8 cellular contexts compared by ENCODE assay signal in the genomic region with DNA sequence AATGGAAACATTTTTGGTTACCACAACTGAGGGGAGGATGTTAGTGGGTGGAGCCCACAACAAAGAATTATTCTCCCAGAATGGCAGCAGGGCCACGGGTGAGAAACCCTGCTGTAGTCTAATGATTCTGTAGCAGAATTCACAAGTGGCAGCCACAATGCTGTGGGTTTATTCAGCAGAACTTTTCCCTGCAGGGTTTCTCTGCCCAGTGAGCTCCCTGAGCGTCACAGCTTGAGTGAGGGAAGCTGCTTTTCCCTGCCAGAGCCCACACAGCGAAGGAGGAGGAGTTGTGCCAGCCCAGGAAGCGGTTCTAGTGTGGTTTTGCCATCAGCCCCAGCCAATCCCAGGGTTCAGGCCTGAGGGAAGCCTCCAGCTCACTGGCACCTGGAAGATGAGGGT. TPM values are rescaled to one million over a fixed set of nuclear protein-coding genes. Genes with fewer than 3 reads are reported as not detected.
DNase-seq lines count a peak whose midpoint lies in the region; ATAC-seq and TF ChIP-seq lines count a peak whose summit lies in the region.

No MANE protein-coding gene starts in this region.

- WGBS in heart left ventricle, 4 donors = 40 to 56% (median 50%) methylated on average over 3 to 4 of the region's 4 CpGs

- POLR2A ChIA-PET in activated CD8-positive, alpha-beta T cell treated with anti-CD3 and anti-CD28 coated beads for 36 hours (lab: Charles Lee) = interaction anchor here (1.0 kb wide), 1 partner anchor 10 kb away, joined by 3 read pairs; no protein-coding TSS in a partner anchor
- POLR2A ChIA-PET in naive thymus-derived CD4-positive, alpha-beta T cell (lab: Charles Lee) = interaction anchor here (1.1 kb wide), 1 partner anchor 17 kb away, joined by 3 read pairs; no protein-coding TSS in a partner anchor

- intact Hi-C loops in activated CD8-positive, alpha-beta T cell treated with anti-CD3 and anti-CD28 coated beads for 36 hours (cut with micrococcal nuclease) = loop anchor here (2.0 kb wide), 1 partner anchor 44 kb away; no protein-coding TSS in a partner anchor
- intact Hi-C loops in naive thymus-derived CD4-positive, alpha-beta T cell (cut with micrococcal nuclease) = loop anchor here (1.0 to 5.0 kb wide), 6 partner anchors 25 to 352 kb away; partner anchors contain the start of gene PARP4 (in 1 of the 2)
- intact Hi-C loops in Right ventricle myocardium inferior (cut with DNase I) (no loop called here), heart left ventricle (cut with DNase I) (loop anchor here in 2 of 10 donors (5.0 to 10.0 kb wide), 2 partner anchors 43 to 290 kb away; no protein-coding TSS in a partner anchor)

- H3K9me3 ChIP-seq in naive thymus-derived CD4-positive, alpha-beta T cell (ENCODE audit: control insufficient read depth in 2 of 3, low read length in 3 of 3) = no peaks in the 10 kb centered on the region
- H3K9me3 ChIP-seq in heart left ventricle = no peaks in the 10 kb centered on the region

- peaks cover 36% of the 10 kb centered on the region for H3K4me1 Mint-ChIP-seq in activated CD8-positive, alpha-beta T cell treated with anti-CD3 and anti-CD28 coated beads for 36 hours (ENCODE audit: low read depth)
- H3K4me1 Mint-ChIP-seq in naive thymus-derived CD4-positive, alpha-beta T cell = peaks cover 22 to 38% (median 29%) of the 10 kb centered on the region in 7 donors

- H3K27me3 ChIP-seq in naive thymus-derived CD4-positive, alpha-beta T cell (ENCODE audit: control insufficient read depth in 2 of 2, insufficient read depth in 2 of 2, low read length in 2 of 2) = peaks cover 4 to 7% of the 10 kb centered on the region in 2 donors
- H3K27me3 ChIP-seq in heart left ventricle = peaks cover 10 to 27% (median 19%) of the 10 kb centered on the region in 9 donors

- no peaks in the 10 kb centered on the region for H3K36me3 Mint-ChIP-seq in activated CD8-positive, alpha-beta T cell treated with anti-CD3 and anti-CD28 coated beads for 36 hours (ENCODE audit: low read depth)
- H3K36me3 Mint-ChIP-seq in naive thymus-derived CD4-positive, alpha-beta T cell = no peaks in the 10 kb centered on the region

- peaks cover 15 to 29% of the 10 kb centered on the region in 2 donors for H3K4me1 ChIP-seq in naive thymus-derived CD4-positive, alpha-beta T cell (ENCODE audit: control insufficient read depth in 2 of 2, insufficient read depth in 2 of 2, low read length in 2 of 2)
- H3K4me1 ChIP-seq in heart left ventricle = peaks cover 0 to 27% (median 15%) of the 10 kb centered on the region in 12 donors

- TF ChIP-seq CTCF in GM13977 (IDR thresholded peaks at IDR 0.05; ENCODE audit: extremely low read depth, insufficient read depth, missing control alignments) (no peak), heart left ventricle (IDR thresholded peaks at IDR 0.05) (no peak)
- no peak for TF ChIP-seq CTCF in activated CD8-positive, alpha-beta T cell treated with anti-CD3 and anti-CD28 coated beads for 36 hours (IDR thresholded peaks at IDR 0.05)

- CTCF ChIA-PET in activated CD8-positive, alpha-beta T cell treated with anti-CD3 and anti-CD28 coated beads for 36 hours (lab: Charles Lee) = interaction anchor here (1.0 to 2.4 kb wide), 6 partner anchors 9 to 79 kb away, joined by 3 to 17 read pairs (median 6); no protein-coding TSS in a partner anchor
- CTCF ChIA-PET in naive thymus-derived CD4-positive, alpha-beta T cell (lab: Charles Lee) = interaction anchor here (0.7 to 1.0 kb wide), 3 partner anchors 14 to 611 kb away, joined by 3 to 4 read pairs (median 3); no protein-coding TSS in a partner anchor

- no peak overlapping the region for H3K4me3 Mint-ChIP-seq in activated CD8-positive, alpha-beta T cell treated with anti-CD3 and anti-CD28 coated beads for 36 hours
- peak overlapping the region in 8 of 10 donors; percentile 5 to 64 (median 44) for H3K4me3 Mint-ChIP-seq in naive thymus-derived CD4-positive, alpha-beta T cell

- in situ Hi-C loops in GM13977 (cut with MboI; ENCODE audit: low pct_unique_long_range_greater_than_20kb, low sequenced_read_pairs, unreplicated experiment) = no loop called here

- DNase-seq in GM13977 (ENCODE audit: low spot score) = peak; percentile 44
- peak; percentile 53 for DNase-seq in activated CD8-positive, alpha-beta T cell treated with anti-CD3 and anti-CD28 coated beads for 36 hours
- peak in 4 of 9 donors; percentile 8 to 55 (median 24) for DNase-seq in naive thymus-derived CD4-positive, alpha-beta T cell
- DNase-seq in NCI-H510A treated with DMSO at 0.1 percent for 48 hours (lab: John Stamatoyannopoulos, UW) = no peak
- no peak for DNase-seq in Right ventricle myocardium inferior (ENCODE audit: missing footprints)
- no peak for DNase-seq in heart left ventricle

- no peaks in the 10 kb centered on the region for H3K36me3 ChIP-seq in naive thymus-derived CD4-positive, alpha-beta T cell (ENCODE audit: control insufficient read depth in 2 of 3, insufficient read depth in 3 of 3, low read length in 3 of 3)
- H3K36me3 ChIP-seq in heart left ventricle = no peaks in the 10 kb centered on the region

- ATAC-seq in HG02642 (IDR thresholded peaks at IDR 0.05; ENCODE audit: poor library complexity, unreplicated experiment) (peak; percentile 47), Right ventricle myocardium inferior (no peak), heart left ventricle (no peak), HG03565 (IDR thresholded peaks at IDR 0.05; ENCODE audit: unreplicated experiment) (no peak)
- peak; percentile 46 for ATAC-seq in activated CD8-positive, alpha-beta T cell treated with anti-CD3 and anti-CD28 coated beads for 36 hours
- ATAC-seq in naive thymus-derived CD4-positive, alpha-beta T cell = peak; percentile 43

- no peak overlapping the region for H3K4me3 ChIP-seq in naive thymus-derived CD4-positive, alpha-beta T cell (ENCODE audit: low read length)
- H3K4me3 ChIP-seq in heart left ventricle = no peak overlapping the region

- peaks cover 37% of the 10 kb centered on the region for H3K27me3 Mint-ChIP-seq in activated CD8-positive, alpha-beta T cell treated with anti-CD3 and anti-CD28 coated beads for 36 hours
- H3K27me3 Mint-ChIP-seq in naive thymus-derived CD4-positive, alpha-beta T cell = peaks cover 16 to 55% (median 29%) of the 10 kb centered on the region in 5 donors

- H3K27ac Mint-ChIP-seq in activated CD8-positive, alpha-beta T cell treated with anti-CD3 and anti-CD28 coated beads for 36 hours = no peak overlapping the region
- H3K27ac Mint-ChIP-seq in naive thymus-derived CD4-positive, alpha-beta T cell = peak overlapping the region in 4 of 9 donors; percentile 0 to 75 (median 54)

- no peak overlapping the region for H3K27ac ChIP-seq in naive thymus-derived CD4-positive, alpha-beta T cell (ENCODE audit: low read depth, low read length)
- no peak overlapping the region for H3K27ac ChIP-seq in heart left ventricle

- no peaks in the 10 kb centered on the region for H3K9me3 Mint-ChIP-seq in activated CD8-positive, alpha-beta T cell treated with anti-CD3 and anti-CD28 coated beads for 36 hours
- H3K9me3 Mint-ChIP-seq in naive thymus-derived CD4-positive, alpha-beta T cell = peaks cover 0 to 1% (median 0%) of the 10 kb centered on the region in 11 donors

- TF ChIP-seq POLR2A in heart left ventricle (IDR thresholded peaks at IDR 0.05) = no peak

RNA-seq across cellular contexts. Expression of gene ATP12A, which starts 4.4 kb away (rescaled TPM):
- total RNA-seq in activated CD8-positive, alpha-beta T cell treated with anti-CD3 and anti-CD28 coated beads for 36 hours = 1 to 10 TPM; 4.4 TPM
- under 1 TPM in 1 of 5 experiments, not detected in 4; 0.39 TPM for total RNA-seq in naive thymus-derived CD4-positive, alpha-beta T cell
- not detected for polyA plus RNA-seq in naive thymus-derived CD4-positive, alpha-beta T cell
- total RNA-seq in Right ventricle myocardium inferior (not detected), heart left ventricle (not detected)
- polyA plus RNA-seq in heart left ventricle = not detected

Comparison
In these comparisons a context has a peak if more than half of its experiments do, and no peak if none do; other contexts are left out.
1. DNase-seq: peak in GM13977 (single experiment) and activated CD8-positive, alpha-beta T cell treated with anti-CD3 and anti-CD28 coated beads for 36 hours (single experiment); none in NCI-H510A treated with DMSO at 0.1 percent for 48 hours (single experiment), Right ventricle myocardium inferior (single experiment) and heart left ventricle (0 of 5).
2. ATAC-seq: peak in HG02642 (single experiment), activated CD8-positive, alpha-beta T cell treated with anti-CD3 and anti-CD28 coated beads for 36 hours (single experiment) and naive thymus-derived CD4-positive, alpha-beta T cell (single experiment); none in Right ventricle myocardium inferior (single experiment), heart left ventricle (0 of 4) and HG03565 (single experiment).